ENCODE assay signal across 4 cellular contexts in genomic region chrX:12986164-12986779, GRCh38.
A peak's percentile ranks its signal among the peaks of the same experiment; 100 is the strongest.
TF ChIP-seq lines count a peak whose summit lies in the region.

No MANE protein-coding gene starts in this region.

TF ChIP-seq in GM12891, 5 proteins besides CTCF, POLR2A, EP300 and RAD21:
- TF ChIP-seq POLR2AphosphoS5 (IDR thresholded peaks at IDR 0.05; ENCODE audit: low read depth, low read length), result no peak
- no peak for TF ChIP-seq PAX5 (IDR thresholded peaks at IDR 0.05; ENCODE audit: insufficient read depth, low read length, severe bottlenecking)
- TF ChIP-seq POU2F2 (IDR thresholded peaks at IDR 0.05; ENCODE audit: low read depth, low read length), result no peak
- no peak for TF ChIP-seq TAF1 (IDR thresholded peaks at IDR 0.05; ENCODE audit: low read depth, low read length)
- TF ChIP-seq SPI1 (IDR thresholded peaks at IDR 0.05; ENCODE audit: low read depth, low read length), result no peak

TF ChIP-seq in IMR-90, 13 proteins besides CTCF, POLR2A, EP300 and RAD21:
- TF ChIP-seq RCOR1 (IDR thresholded peaks at IDR 0.05; ENCODE audit: insufficient replicate concordance, low read length), result no peak
- TF ChIP-seq BHLHE40 (IDR thresholded peaks at IDR 0.05; ENCODE audit: low read depth, low read length), result no peak
- TF ChIP-seq MXI1 (IDR thresholded peaks at IDR 0.05; ENCODE audit: borderline replicate concordance, low read depth, low read length), result no peak
- TF ChIP-seq MAFK (IDR thresholded peaks at IDR 0.05; ENCODE audit: low read depth, low read length), result no peak
- TF ChIP-seq ELK1 (IDR thresholded peaks at IDR 0.05; ENCODE audit: borderline replicate concordance, low read depth, low read length), result no peak
- no peak for TF ChIP-seq FOS (IDR thresholded peaks at IDR 0.05; ENCODE audit: low read depth, low read length)
- TF ChIP-seq CEBPB (IDR thresholded peaks at IDR 0.05; ENCODE audit: low read depth, low read length), result no peak
- no peak for TF ChIP-seq USF2 (IDR thresholded peaks at IDR 0.05; ENCODE audit: low read depth, low read length)
- TF ChIP-seq CHD1 (IDR thresholded peaks at IDR 0.05; ENCODE audit: low read depth, low read length), result no peak
- TF ChIP-seq SMC3 (IDR thresholded peaks at IDR 0.05; ENCODE audit: low read depth, low read length), result no peak
- no peak for TF ChIP-seq RFX5 (IDR thresholded peaks at IDR 0.05; ENCODE audit: low read depth, low read length)
- no peak for TF ChIP-seq MAZ (IDR thresholded peaks at IDR 0.05; ENCODE audit: borderline replicate concordance, low read depth, low read length)
- no peak for TF ChIP-seq NFE2L2 (IDR thresholded peaks at IDR 0.05; ENCODE audit: low read depth, low read length)
TF ChIP-seq in IMR-90: peak in this region for 0.

TF ChIP-seq in K562, 482 proteins besides CTCF, POLR2A, EP300 and RAD21 (continues in another document):
- TF ChIP-seq ZNF589 (CRISPR knock-in tag; IDR thresholded peaks at IDR 0.05; ENCODE audit: low read depth) (peak; percentile 33; the same call in 1 of the 2 replicates), SMARCC2 (IDR thresholded peaks at IDR 0.05; ENCODE audit: low read depth) (0 out of 2 replicates have a peak, but pooled peaks have one; percentile 34), SMARCE1 (IDR thresholded peaks at IDR 0.05) (0 out of 2 replicates have a peak, but pooled peaks have one; percentile 28), ZNF431 (CRISPR knock-in tag; IDR thresholded peaks at IDR 0.05) (no peak), NUFIP1 (IDR thresholded peaks at IDR 0.05; ENCODE audit: partially characterized antibody) (no peak), PCBP1 (IDR thresholded peaks at IDR 0.05; ENCODE audit: low read depth, low read length, poor library complexity, severe bottlenecking) (no peak), MITF (IDR thresholded peaks at IDR 0.05) (peak; percentile 14; the same call in 1 of the 2 replicates), FOSL1 (tag; conservative IDR thresholded peaks at IDR 0.05) (peak; percentile 22; the same call in 1 of the 2 replicates), SOX6 (IDR thresholded peaks at IDR 0.05) (0 out of 2 replicates have a peak, but pooled peaks have one; percentile 10), ATF2 (CRISPR knock-in tag; IDR thresholded peaks at IDR 0.05) (no peak), TAF7 (tag; IDR thresholded peaks at IDR 0.05) (no peak), TEAD4 (IDR thresholded peaks at IDR 0.05; ENCODE audit: low read length) (peak; percentile 58), TEAD4 (CRISPR knock-in tag; IDR thresholded peaks at IDR 0.05; ENCODE audit: borderline replicate concordance) (no peak), DPF2 (IDR thresholded peaks at IDR 0.05) (peak; percentile 63; the same call in 1 of the 2 replicates), ETV1 (tag; conservative IDR thresholded peaks at IDR 0.05; ENCODE audit: low read depth) (no peak), TAL1 (IDR thresholded peaks at IDR 0.05) (peak; percentile 51; the same call in 1 of the 2 replicates), LEF1 (IDR thresholded peaks at IDR 0.05) (0 out of 2 replicates have a peak, but pooled peaks have one; percentile 46), VEZF1 (CRISPR knock-in tag; IDR thresholded peaks at IDR 0.05) (no peak), ZKSCAN8 (CRISPR knock-in tag; IDR thresholded peaks at IDR 0.05) (no peak)

TF ChIP-seq in HepG2, 621 proteins besides CTCF, POLR2A, EP300 and RAD21:
- TF ChIP-seq, protein P1, sequence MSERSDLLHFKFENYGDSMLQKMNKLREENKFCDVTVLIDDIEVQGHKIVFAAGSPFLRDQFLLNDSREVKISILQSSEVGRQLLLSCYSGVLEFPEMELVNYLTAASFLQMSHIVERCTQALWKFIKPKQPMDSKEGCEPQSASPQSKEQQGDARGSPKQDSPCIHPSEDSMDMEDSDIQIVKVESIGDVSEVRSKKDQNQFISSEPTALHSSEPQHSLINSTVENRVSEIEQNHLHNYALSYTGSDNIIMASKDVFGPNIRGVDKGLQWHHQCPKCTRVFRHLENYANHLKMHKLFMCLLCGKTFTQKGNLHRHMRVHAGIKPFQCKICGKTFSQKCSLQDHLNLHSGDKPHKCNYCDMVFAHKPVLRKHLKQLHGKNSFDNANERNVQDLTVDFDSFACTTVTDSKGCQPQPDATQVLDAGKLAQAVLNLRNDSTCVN (CRISPR knock-in tag; IDR thresholded peaks at IDR 0.05; ENCODE audit: borderline replicate concordance), result no peak
- TF ChIP-seq ZNF546 (CRISPR knock-in tag; conservative IDR thresholded peaks at IDR 0.05) (no peak), ZNF460 (CRISPR knock-in tag; IDR thresholded peaks at IDR 0.05; ENCODE audit: borderline replicate concordance) (no peak), REPIN1 (CRISPR knock-in tag; IDR thresholded peaks at IDR 0.05; ENCODE audit: borderline replicate concordance, low read depth) (no peak), MTERF4 (CRISPR knock-in tag; IDR thresholded peaks at IDR 0.05) (no peak)
